In the genomic region with DNA sequence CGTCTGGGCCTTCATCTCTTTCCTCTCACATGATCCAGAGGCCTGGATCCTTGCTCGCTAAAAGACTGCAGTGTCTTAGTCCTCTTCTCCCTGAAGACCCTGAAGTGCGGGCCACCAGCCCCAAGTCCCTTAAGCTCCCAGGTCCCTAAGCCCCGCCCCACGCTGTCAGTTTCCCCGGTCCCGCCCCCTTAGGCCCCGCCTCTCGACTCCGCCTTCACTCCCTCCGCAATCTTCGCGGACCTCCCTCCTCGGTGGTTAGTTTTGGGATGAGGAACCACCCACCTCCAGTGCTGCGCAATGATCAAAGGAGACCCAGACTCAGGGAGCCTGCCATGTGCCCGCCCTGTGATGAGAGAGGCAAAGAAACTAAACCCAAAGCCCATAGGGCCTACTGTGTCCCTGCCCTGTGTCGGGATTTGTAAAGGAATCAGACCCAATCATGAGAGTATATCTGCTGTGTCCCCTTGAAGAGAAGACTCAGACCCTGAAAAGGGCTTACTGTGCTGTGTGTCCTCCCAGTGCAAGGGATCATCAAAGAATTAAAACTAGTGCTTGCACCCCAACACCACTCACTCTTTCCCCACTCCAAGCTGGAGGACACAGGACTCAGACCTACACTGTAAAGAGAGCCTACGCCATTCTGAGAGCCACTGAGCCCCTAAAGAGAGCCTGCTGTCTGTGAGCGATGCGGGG, we compare ENCODE assay signal across 7 cellular contexts. TPM values are rescaled to one million over a fixed set of nuclear protein-coding genes. Genes with fewer than 3 reads are reported as not detected.
DNase-seq lines count a peak whose midpoint lies in the region; ATAC-seq and TF ChIP-seq lines count a peak whose summit lies in the region.

No MANE protein-coding gene starts in this region.

- TF ChIP-seq CTCF in endodermal cell (conservative IDR thresholded peaks at IDR 0.05) (no peak), mucosa of descending colon (IDR thresholded peaks at IDR 0.05) (no peak)

- peak overlapping the region; percentile 92 for H3K27ac Mint-ChIP-seq in endodermal cell

- H3K4me3 ChIP-seq in endodermal cell (ENCODE audit: low read length) = peak overlapping the region; percentile 79
- H3K4me3 ChIP-seq in mucosa of descending colon = peak overlapping the region; percentile 30

- peak overlapping the region; percentile 27 for H3K27ac ChIP-seq in endodermal cell (ENCODE audit: low read depth, low read length)

- no peaks in the 10 kb centered on the region for H3K9me3 Mint-ChIP-seq in endodermal cell

- no peaks in the 10 kb centered on the region for H3K27me3 ChIP-seq in endodermal cell (ENCODE audit: control insufficient read depth, insufficient read depth, low read length, poor library complexity, severe bottlenecking)

- H3K9ac ChIP-seq in endodermal cell (ENCODE audit: extremely low read depth, low read length, poor library complexity, severe bottlenecking) = no peak overlapping the region

- 17 to 27% methylated on average over 15 to 20 of the region's 20 CpGs for WGBS in endodermal cell (ENCODE audit: insufficient coverage in 1 of 2, insufficient read length in 1 of 2), 2 experiments

- peak overlapping the region; percentile 63 for H3K4me3 Mint-ChIP-seq in endodermal cell

- H3K4me1 Mint-ChIP-seq in endodermal cell = peaks cover 17% of the 10 kb centered on the region

- intact Hi-C loops in mucosa of descending colon (cut with DNase I, micrococcal nuclease) = loop anchor here in 1 of 2 donors (5.0 kb wide), 1 partner anchor 398 kb away; a partner anchor contains a TSS

- H3K36me3 ChIP-seq in endodermal cell (ENCODE audit: control insufficient read depth, insufficient read depth, low read length) (peaks cover 5% of the 10 kb centered on the region), mucosa of descending colon (ENCODE audit: low read depth) (no peaks in the 10 kb centered on the region)

- DNase-seq in HCEC 1CT (peak; percentile 25), NCI-H774 (lab: John Stamatoyannopoulos, UW) (peak; percentile 29), endodermal cell (peak; percentile 98), mucosa of descending colon (peak; percentile 88 to 90 (median 89))
- peak; percentile 34 to 60 for DNase-seq in activated CD8-positive, alpha-beta memory T cell treated with anti-CD3 and anti-CD28 coated beads for 1 hour (ENCODE audit: extremely low read depth in 1 of 2, low read depth in 1 of 2)
- DNase-seq in stimulated activated CD8-positive, alpha-beta memory T cell treated with anti-CD3 and anti-CD28 coated beads, Interleukin-4, amount 100 ng/mL, for 24 hours (ENCODE audit: low read depth) = peak; percentile 72

- no peaks in the 10 kb centered on the region for H3K9me3 ChIP-seq in endodermal cell (ENCODE audit: control insufficient read depth, low read length)
- no peaks in the 10 kb centered on the region for H3K9me3 ChIP-seq in mucosa of descending colon

- H3K36me3 Mint-ChIP-seq in endodermal cell (ENCODE audit: low read depth) = peaks cover under 1% of the 10 kb centered on the region

- H3K4me1 ChIP-seq in endodermal cell (ENCODE audit: control insufficient read depth, insufficient read depth, low read length) (no peaks in the 10 kb centered on the region), mucosa of descending colon (ENCODE audit: low read depth) (peaks cover 31% of the 10 kb centered on the region)

- ATAC-seq in mucosa of descending colon = peak; percentile 20
- ATAC-seq in HG02970 (IDR thresholded peaks at IDR 0.05; ENCODE audit: low FRiP score, unreplicated experiment) = no peak

- peaks cover 6% of the 10 kb centered on the region for H3K27me3 Mint-ChIP-seq in endodermal cell (ENCODE audit: insufficient read depth)

RNA-seq across cellular contexts. Expression of a gene that starts 3.0 kb away (rescaled TPM):
- 100 to 1,000 TPM; 401 to 445 TPM for total RNA-seq in endodermal cell
- 515 TPM for polyA plus RNA-seq in endodermal cell (2013, experiment 1 of 2)
- 477 TPM for polyA plus RNA-seq in endodermal cell (2013, experiment 2 of 2)
- total RNA-seq in mucosa of descending colon = 100 to 1,000 TPM; 460 to 939 (median 669) TPM

RNA-seq across cellular contexts. Expression of a gene that starts 3.6 kb away (rescaled TPM):
- total RNA-seq in endodermal cell = 1 to 10 TPM; 1.2 to 1.3 TPM
- 2.8 TPM for polyA plus RNA-seq in endodermal cell (2013, experiment 1 of 2)
- 2.3 TPM for polyA plus RNA-seq in endodermal cell (2013, experiment 2 of 2)
- 1 to 10 TPM in 2 of 3 donors, under 1 TPM in 1; 0.76 to 2.0 (median 1.1) TPM for total RNA-seq in mucosa of descending colon

RNA-seq across cellular contexts. Expression of a gene that starts 16.3 kb away (rescaled TPM):
- total RNA-seq in endodermal cell = 10 to 100 TPM; 81.1 to 89.2 TPM
- 68.5 TPM for polyA plus RNA-seq in endodermal cell (2013, experiment 1 of 2)
- polyA plus RNA-seq in endodermal cell (2013, experiment 2 of 2) = 64.3 TPM
- total RNA-seq in mucosa of descending colon = 10 to 100 TPM; 67.4 to 73.3 (median 67.6) TPM

RNA-seq across cellular contexts. Expression of a gene that starts 21.2 kb away (rescaled TPM):
- total RNA-seq in endodermal cell (under 1 TPM; 0.37 to 0.46 TPM), mucosa of descending colon (not detected)
- not detected for polyA plus RNA-seq in endodermal cell (2013, experiment 1 of 2)
- polyA plus RNA-seq in endodermal cell (2013, experiment 2 of 2) = 0.29 TPM

RNA-seq across cellular contexts. Expression of a gene that starts 32.6 kb away (rescaled TPM):
- 10 to 100 TPM; 32.4 to 33.7 TPM for total RNA-seq in endodermal cell
- polyA plus RNA-seq in endodermal cell (2013, experiment 1 of 2) = 29.8 TPM
- 25.0 TPM for polyA plus RNA-seq in endodermal cell (2013, experiment 2 of 2)
- total RNA-seq in mucosa of descending colon = 10 to 100 TPM in 1 of 3 donors, 1 to 10 TPM in 2; 6.4 to 13.2 (median 9.0) TPM

Comparison
In these comparisons a context has a peak if more than half of its experiments do, and no peak if none do; other contexts are left out.
1. DNase-seq: peak in every context shown above with its lines; median percentile 98 in endodermal cell; 89 in mucosa of descending colon; 72 in stimulated activated CD8-positive, alpha-beta memory T cell treated with anti-CD3 and anti-CD28 coated beads, Interleukin-4, amount 100 ng/mL, for 24 hours; 47 in activated CD8-positive, alpha-beta memory T cell treated with anti-CD3 and anti-CD28 coated beads for 1 hour; 29 in NCI-H774; 25 in HCEC 1CT.